In the genomic region with DNA sequence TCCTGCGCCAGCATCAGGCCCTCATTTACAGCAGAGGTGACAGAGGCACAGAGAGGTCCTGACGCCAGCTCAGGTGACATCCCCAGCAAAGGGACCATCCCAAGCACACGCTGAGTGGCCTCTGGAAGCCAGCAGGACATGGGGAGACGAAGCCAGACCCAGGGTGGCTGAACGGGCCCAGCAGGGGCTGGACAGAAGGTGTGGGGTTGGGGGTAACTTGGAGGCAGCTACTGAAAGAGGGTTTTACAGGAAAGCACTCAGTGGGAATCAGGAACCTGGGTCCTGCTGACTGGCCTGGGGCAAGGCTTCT, we compare ENCODE assay signal across 5 cellular contexts. TPM values are rescaled to one million over a fixed set of nuclear protein-coding genes. Genes with fewer than 3 reads are reported as not detected.
"Had no signal": no experiment of that assay in that cellular context is flagged by ENCODE, and none has a peak within 500 bp of the region (broad histone marks: within the 10 kb centered on the region; RNA-seq: fewer than 3 reads in every experiment).

No MANE protein-coding gene starts in this region.

- H3K27ac ChIP-seq: gastroesophageal sphincter, left lung, spleen, upper lobe of left lung had no signal

- H3K9me3 ChIP-seq: left lung, upper lobe of left lung had no signal

- H3K36me3 ChIP-seq: gastroesophageal sphincter, left lung, spleen, upper lobe of left lung had no signal

- H3K4me3 ChIP-seq: gastroesophageal sphincter, left lung, upper lobe of left lung had no signal

RNA-seq across cellular contexts. Expression of a gene that starts 1.6 kb away (rescaled TPM):
- total RNA-seq: activated T-helper 2 cell treated with anti-CD3 and anti-CD28 coated beads, Interferon-gamma antibody, Interleukin-2, Interleukin-4, amounts not matched to agents 10 μg/mL and 5 μg/mL and 100 μg/mL, durations not matched to agents 14 hours and 24 hours and 36 hours had no signal
